ENCODE assay signal across 10 cellular contexts in genomic region chr11:79244175-79244804, GRCh38.
DNase-seq lines count a peak whose midpoint lies in the region; TF ChIP-seq lines count a peak whose summit lies in the region.
"Had no signal": no experiment of that assay in that cellular context is flagged by ENCODE, and none has a peak within 500 bp of the region (broad histone marks: within the 10 kb centered on the region; RNA-seq: fewer than 3 reads in every experiment).

No MANE protein-coding gene starts in this region.

- no peak for TF ChIP-seq POLR2A in esophagus muscularis mucosa (IDR thresholded peaks at IDR 0.05; ENCODE audit: low read depth)

- intact Hi-C loops in esophagus muscularis mucosa (cut with DNase I) = no loop called here
- intact Hi-C loops in colonic mucosa (cut with DNase I) = no loop called here

- no peaks in the 10 kb centered on the region for H3K9me3 ChIP-seq in esophagus muscularis mucosa
- H3K9me3 ChIP-seq in colonic mucosa = no peaks in the 10 kb centered on the region
- H3K9me3 ChIP-seq: Caco-2, upper lobe of left lung had no signal

- H3K36me3 ChIP-seq in esophagus muscularis mucosa = no peaks in the 10 kb centered on the region
- no peaks in the 10 kb centered on the region for H3K36me3 ChIP-seq in colonic mucosa
- H3K36me3 ChIP-seq: upper lobe of left lung had no signal

- TF ChIP-seq EP300 in esophagus muscularis mucosa (IDR thresholded peaks at IDR 0.05) = no peak

- H3K27ac Mint-ChIP-seq in nephron progenitor cell = peak overlapping the region; percentile 88

- no peak overlapping the region for H3K4me3 Mint-ChIP-seq in nephron progenitor cell

- POLR2A ChIA-PET in RWPE1 (lab: Yijun Ruan, JAX; ENCODE audit: low non-redundant PET) = no interaction called here

- H3K4me1 Mint-ChIP-seq in nephron progenitor cell = peaks cover 57% of the 10 kb centered on the region

- H3K36me3 Mint-ChIP-seq in nephron progenitor cell (ENCODE audit: low read depth) = no peaks in the 10 kb centered on the region

- CTCF ChIA-PET in RWPE1 (lab: Yijun Ruan, JAX) = interaction anchor here (0.6 kb wide), 1 partner anchor 34 kb away, joined by 3 read pairs; no protein-coding TSS in a partner anchor

- H3K27ac ChIP-seq in RWPE1 (peak overlapping the region; percentile 93), esophagus muscularis mucosa (replicated peaks in 1 of 4) (peak overlapping the region in 3 of 4 donors; percentile 43 to 65 (median 56)), colonic mucosa (no peak overlapping the region)
- H3K27ac ChIP-seq: upper lobe of left lung had no signal

- peaks cover 11 to 15% (median 12%) of the 10 kb centered on the region in 4 donors for H3K4me1 ChIP-seq in esophagus muscularis mucosa
- no peaks in the 10 kb centered on the region for H3K4me1 ChIP-seq in colonic mucosa
- H3K4me1 ChIP-seq: Caco-2, upper lobe of left lung had no signal

- H3K27me3 Mint-ChIP-seq in nephron progenitor cell (ENCODE audit: low read depth, poor library complexity) = peaks cover 3% of the 10 kb centered on the region

- DNase-seq in AG09319 (ENCODE audit: extremely low read depth, low read depth) = peak; percentile 61
- DNase-seq in RWPE1 (ENCODE audit: low spot score) = peak; percentile 89
- no peak for DNase-seq in esophagus muscularis mucosa (ENCODE audit: extremely low spot score)
- DNase-seq in nephron progenitor cell = no peak
- no peak for DNase-seq in NCI-H2107 treated with DMSO at 0.1 percent for 48 hours (lab: John Stamatoyannopoulos, UW; ENCODE audit: unreplicated experiment)
- no peak for DNase-seq in colonic mucosa
- DNase-seq in T-helper 2 cell = no peak
- no peak for DNase-seq in mucosa of gallbladder (ENCODE audit: low spot score)
- DNase-seq: Caco-2, upper lobe of left lung had no signal

- no peaks in the 10 kb centered on the region for H3K9me3 Mint-ChIP-seq in nephron progenitor cell

- H3K9ac ChIP-seq in colonic mucosa (ENCODE audit: low read depth in 2 of 2, low read length in 2 of 2) = no peak overlapping the region

- no peaks in the 10 kb centered on the region for H3K27me3 ChIP-seq in esophagus muscularis mucosa
- no peaks in the 10 kb centered on the region for H3K27me3 ChIP-seq in colonic mucosa
- H3K27me3 ChIP-seq: upper lobe of left lung had no signal

- 59% methylated on average over 7 of the region's 7 CpGs for WGBS in esophagus muscularis mucosa

- H3K4me3 ChIP-seq in esophagus muscularis mucosa (no peak overlapping the region), colonic mucosa (no peak overlapping the region)
- H3K4me3 ChIP-seq: upper lobe of left lung had no signal

- TF ChIP-seq CTCF in AG09319 (IDR thresholded peaks at IDR 0.05; ENCODE audit: low read depth, low read length) (no peak), RWPE1 (conservative IDR thresholded peaks at IDR 0.05; ENCODE audit: low read depth) (no peak), esophagus muscularis mucosa (IDR thresholded peaks at IDR 0.05) (no peak), nephron progenitor cell (IDR thresholded peaks at IDR 0.05) (no peak), colonic mucosa (IDR thresholded peaks at IDR 0.05) (no peak)

Comparison
In these comparisons a context has a peak if more than half of its experiments do, and no peak if none do; other contexts are left out.
1. DNase-seq: peak in AG09319 (single experiment) and RWPE1 (single experiment); none in esophagus muscularis mucosa (single experiment), nephron progenitor cell (single experiment), NCI-H2107 treated with DMSO at 0.1 percent for 48 hours (single experiment), colonic mucosa (single experiment), T-helper 2 cell (0 of 5) and mucosa of gallbladder (single experiment).